ENCODE assay signal across 8 cellular contexts in genomic region chr1:145993618-145994390, GRCh38. TPM values are rescaled to one million over a fixed set of nuclear protein-coding genes. Genes with fewer than 3 reads are reported as not detected.
DNase-seq lines count a peak whose midpoint lies in the region; ATAC-seq, FAIRE-seq and TF ChIP-seq lines count a peak whose summit lies in the region.

No MANE protein-coding gene starts in this region.

- 59% methylated on average over 6 of the region's 6 CpGs for WGBS in SK-N-SH (ENCODE audit: low lambda C conversion rate)

- no peak for FAIRE-seq in kidney (lab: Jason Lieb, UNC)

- H3K4me1 ChIP-seq in SK-N-SH (ENCODE audit: control insufficient read depth in 1 of 2, insufficient read depth in 2 of 2, low read depth in 1 of 2, low read length in 1 of 2) (peaks cover 14 to 37% of the 10 kb centered on the region in 2 experiments; a peak in 3 of 4 replicates), kidney (ENCODE audit: control insufficient read depth in 1 of 2, insufficient read depth in 1 of 2, low read depth in 1 of 2, low read length in 2 of 2) (peaks cover 4 to 8% of the 10 kb centered on the region in 2 donors)

- H4K20me1 ChIP-seq in SK-N-SH (ENCODE audit: insufficient read depth) = peaks cover 38% of the 10 kb centered on the region

- H3K36me3 ChIP-seq in SK-N-SH (replicated peaks in 1 of 2; ENCODE audit: control insufficient read depth in 1 of 2, insufficient read depth in 2 of 2, low read length in 1 of 2) (peaks cover 29 to 33% of the 10 kb centered on the region in 2 experiments), kidney (ENCODE audit: control insufficient read depth in 1 of 2, insufficient read depth in 2 of 2, low read length in 2 of 2) (peaks cover 31 to 44% of the 10 kb centered on the region in 2 donors)

- H3K27ac ChIP-seq in SK-N-SH (ENCODE audit: low read depth in 2 of 2, low read length in 1 of 2) = no peak overlapping the region; a peak in 2 of 4 replicates
- peak overlapping the region; percentile 93 to 94 for H3K27ac ChIP-seq in kidney (ENCODE audit: low read depth in 2 of 2, low read length in 2 of 2)
- peak overlapping the region; percentile 99 for H3K27ac ChIP-seq in substantia nigra (ENCODE audit: low read depth, low read length, poor library complexity, severe bottlenecking)

- H3K9ac ChIP-seq in SK-N-SH = peak overlapping the region; percentile 90; the same call in 1 of the 2 replicates
- H3K9ac ChIP-seq in kidney (ENCODE audit: low read length in 2 of 2) = peak overlapping the region; percentile 88 to 98

- H3K36me3 Mint-ChIP-seq in activated naive CD4-positive, alpha-beta T cell treated with anti-CD3 and anti-CD28 coated beads, Interleukin-2, amount 50 U/mL, for 72 hours = peaks cover 44 to 48% of the 10 kb centered on the region in 2 donors

- TF ChIP-seq CTCF in SK-N-SH (IDR thresholded peaks at IDR 0.05) (no peak), kidney (IDR thresholded peaks at IDR 0.05; ENCODE audit: borderline replicate concordance, extremely low read depth, insufficient read depth) (no peak)

- no peak for ATAC-seq in SK-N-SH treated with all-trans-retinoic acid at 6 μM for 48 hours
- no peak for ATAC-seq in activated naive CD4-positive, alpha-beta T cell treated with anti-CD3 and anti-CD28 coated beads, Interleukin-2, amount 50 U/mL, for 72 hours

- intact Hi-C loops in kidney (cut with DNase I) = no loop called here

- peaks cover 36% of the 10 kb centered on the region for H3K79me2 ChIP-seq in SK-N-SH (ENCODE audit: insufficient read depth)

- H3K4me2 ChIP-seq in SK-N-SH = peak overlapping the region; percentile 86

- CTCF ChIA-PET in SK-N-SH (lab: Yijun Ruan, JAX) = interaction anchor here (1.2 to 10.6 kb wide), 4 partner anchors 16 to 149 kb away, joined by 3 to 99 read pairs (median 8); partner anchors contain the start of genes ITGA10 and NUDT17

- no peaks in the 10 kb centered on the region for H3K27me3 ChIP-seq in SK-N-SH (ENCODE audit: insufficient read depth)

- peaks cover 23% of the 10 kb centered on the region for H3F3A ChIP-seq in SK-N-SH (replicated peaks; ENCODE audit: insufficient read depth)

- no peak overlapping the region for H2AFZ ChIP-seq in SK-N-SH (ENCODE audit: low read depth)

- POLR2A ChIA-PET in SK-N-SH (lab: Yijun Ruan, JAX) = no interaction called here

- H3K9me3 ChIP-seq in SK-N-SH = no peaks in the 10 kb centered on the region
- H3K9me3 ChIP-seq in kidney (ENCODE audit: control insufficient read depth in 1 of 2, low read length in 2 of 2) = no peaks in the 10 kb centered on the region

- H3K4me3 ChIP-seq in SK-N-SH (ENCODE audit: low read depth in 2 of 2, low read length in 1 of 2) (peak overlapping the region; percentile 64 to 90), kidney (ENCODE audit: low read length in 2 of 2) (peak overlapping the region; percentile 90 to 99)

- H3K9me3 Mint-ChIP-seq in activated naive CD4-positive, alpha-beta T cell treated with anti-CD3 and anti-CD28 coated beads, Interleukin-2, amount 50 U/mL, for 72 hours = no peaks in the 10 kb centered on the region

- DNase-seq in SK-N-SH (no peak), kidney (no peak), substantia nigra (lab: John Stamatoyannopoulos, UW) (peak in 1 of 49 donors; percentile 9), ureter (ENCODE audit: low spot score) (no peak)
- DNase-seq in activated naive CD4-positive, alpha-beta T cell treated with anti-CD3 and anti-CD28 coated beads, Interleukin-2, amount 50 U/mL, for 72 hours (ENCODE audit: low spot score in 2 of 2) = no peak
- DNase-seq in effector CD8-positive, alpha-beta T cell (lab: John Stamatoyannopoulos, UW) = no peak
- DNase-seq in activated CD4-positive, alpha-beta T cell treated with anti-CD3 and anti-CD28 coated beads for 4 hours = no peak

- TF ChIP-seq EP300 in SK-N-SH (IDR thresholded peaks at IDR 0.05; ENCODE audit: borderline replicate concordance in 1 of 2, low read depth in 1 of 2, low read length in 1 of 2) = no peak

- no peaks in the 10 kb centered on the region for H3K9me2 ChIP-seq in SK-N-SH

- no peak for TF ChIP-seq RAD21 in SK-N-SH (IDR thresholded peaks at IDR 0.05; ENCODE audit: low read length)

- peak overlapping the region; percentile 96 to 99 for H3K27ac Mint-ChIP-seq in activated naive CD4-positive, alpha-beta T cell treated with anti-CD3 and anti-CD28 coated beads, Interleukin-2, amount 50 U/mL, for 72 hours

TF ChIP-seq in SK-N-SH, 30 proteins besides CTCF, POLR2A, EP300 and RAD21 (continues in another document):
- no peak for TF ChIP-seq JUND (IDR thresholded peaks at IDR 0.05)
- TF ChIP-seq POLR2AphosphoS5 (IDR thresholded peaks at IDR 0.05; ENCODE audit: low read depth, low read length) = peak; percentile 12; the same call in 1 of the 2 replicates
- no peak for TF ChIP-seq NFIC (IDR thresholded peaks at IDR 0.05; ENCODE audit: borderline replicate concordance)
- TF ChIP-seq, protein P1, sequence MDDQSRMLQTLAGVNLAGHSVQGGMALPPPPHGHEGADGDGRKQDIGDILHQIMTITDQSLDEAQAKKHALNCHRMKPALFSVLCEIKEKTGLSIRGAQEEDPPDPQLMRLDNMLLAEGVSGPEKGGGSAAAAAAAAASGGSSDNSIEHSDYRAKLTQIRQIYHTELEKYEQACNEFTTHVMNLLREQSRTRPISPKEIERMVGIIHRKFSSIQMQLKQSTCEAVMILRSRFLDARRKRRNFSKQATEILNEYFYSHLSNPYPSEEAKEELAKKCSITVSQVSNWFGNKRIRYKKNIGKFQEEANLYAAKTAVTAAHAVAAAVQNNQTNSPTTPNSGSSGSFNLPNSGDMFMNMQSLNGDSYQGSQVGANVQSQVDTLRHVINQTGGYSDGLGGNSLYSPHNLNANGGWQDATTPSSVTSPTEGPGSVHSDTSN (IDR thresholded peaks at IDR 0.05) = no peak

TF ChIP-seq in SK-N-SH treated with all-trans-retinoic acid at 6 μM for 48 hours, 23 proteins besides CTCF, POLR2A, EP300 and RAD21:
- no peak for TF ChIP-seq ZFP3 (CRISPR knock-in tag; IDR thresholded peaks at IDR 0.05)
- TF ChIP-seq, protein P2, sequence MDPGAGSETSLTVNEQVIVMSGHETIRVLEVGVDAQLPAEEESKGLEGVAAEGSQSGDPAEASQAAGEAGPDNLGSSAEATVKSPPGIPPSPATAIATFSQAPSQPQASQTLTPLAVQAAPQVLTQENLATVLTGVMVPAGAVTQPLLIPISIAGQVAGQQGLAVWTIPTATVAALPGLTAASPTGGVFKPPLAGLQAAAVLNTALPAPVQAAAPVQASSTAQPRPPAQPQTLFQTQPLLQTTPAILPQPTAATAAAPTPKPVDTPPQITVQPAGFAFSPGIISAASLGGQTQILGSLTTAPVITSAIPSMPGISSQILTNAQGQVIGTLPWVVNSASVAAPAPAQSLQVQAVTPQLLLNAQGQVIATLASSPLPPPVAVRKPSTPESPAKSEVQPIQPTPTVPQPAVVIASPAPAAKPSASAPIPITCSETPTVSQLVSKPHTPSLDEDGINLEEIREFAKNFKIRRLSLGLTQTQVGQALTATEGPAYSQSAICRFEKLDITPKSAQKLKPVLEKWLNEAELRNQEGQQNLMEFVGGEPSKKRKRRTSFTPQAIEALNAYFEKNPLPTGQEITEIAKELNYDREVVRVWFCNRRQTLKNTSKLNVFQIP (CRISPR knock-in tag; IDR thresholded peaks at IDR 0.05; ENCODE audit: borderline replicate concordance, low read depth) = no peak
- no peak for TF ChIP-seq ZNF70 (CRISPR knock-in tag; IDR thresholded peaks at IDR 0.05)
- no peak for TF ChIP-seq OSR1 (CRISPR knock-in tag; IDR thresholded peaks at IDR 0.05)
TF ChIP-seq in SK-N-SH treated with all-trans-retinoic acid at 6 μM for 48 hours: peak in this region for 0.

RNA-seq across cellular contexts. Expression of gene TXNIP, which starts 2.6 kb away (rescaled TPM):
- polyA plus RNA-seq in SK-N-SH (2012; rRNA removed) = 44.6 and 77.3 TPM in 2 replicates
- polyA plus RNA-seq in SK-N-SH (2012; cell fraction: cytosol; rRNA removed) = 60.3 and 73.3 TPM in 2 replicates
- 41.9 and 93.1 TPM in 2 replicates for polyA plus RNA-seq in SK-N-SH (2012; cell fraction: nucleus; rRNA removed)
- 100 to 1,000 TPM in 1 of 2 donors, 10 to 100 TPM in 1; 67.9 to 120 TPM for total RNA-seq in activated naive CD4-positive, alpha-beta T cell treated with anti-CD3 and anti-CD28 coated beads, Interleukin-2, amount 50 U/mL, for 72 hours
- total RNA-seq in kidney = 1,197 TPM
- polyA plus RNA-seq in kidney (ENCODE audit: insufficient read depth, low read depth, low replicate concordance) = 356 TPM
- total RNA-seq in ureter = 744 TPM

RNA-seq across cellular contexts. Expression of gene HJV, which starts 27.7 kb away (rescaled TPM):
- polyA plus RNA-seq in SK-N-SH (2012; rRNA removed) (0.05 TPM in 1 of 2 replicates, not detected in the other), kidney (ENCODE audit: insufficient read depth, low read depth, low replicate concordance) (1.3 TPM)
- polyA plus RNA-seq in SK-N-SH (2012; cell fraction: cytosol; rRNA removed) = 0.10 TPM in 1 of 2 replicates, not detected in the other
- polyA plus RNA-seq in SK-N-SH (2012; cell fraction: nucleus; rRNA removed) = not detected in 2 replicates
- not detected for total RNA-seq in activated naive CD4-positive, alpha-beta T cell treated with anti-CD3 and anti-CD28 coated beads, Interleukin-2, amount 50 U/mL, for 72 hours
- total RNA-seq in kidney (not detected), ureter (not detected)

RNA-seq across cellular contexts. Expression of gene POLR3GL, which starts 29.3 kb away (rescaled TPM):
- polyA plus RNA-seq in SK-N-SH (2012; rRNA removed) = 15.8 and 17.3 TPM in 2 replicates
- polyA plus RNA-seq in SK-N-SH (2012; cell fraction: cytosol; rRNA removed) = 18.3 and 24.3 TPM in 2 replicates
- 12.2 and 13.1 TPM in 2 replicates for polyA plus RNA-seq in SK-N-SH (2012; cell fraction: nucleus; rRNA removed)
- 10 to 100 TPM; 22.0 to 31.9 TPM for total RNA-seq in activated naive CD4-positive, alpha-beta T cell treated with anti-CD3 and anti-CD28 coated beads, Interleukin-2, amount 50 U/mL, for 72 hours
- 19.0 TPM for total RNA-seq in kidney
- 45.6 TPM for polyA plus RNA-seq in kidney (ENCODE audit: insufficient read depth, low read depth, low replicate concordance)
- total RNA-seq in ureter = 21.0 TPM

RNA-seq across cellular contexts. Expression of gene ANKRD34A, which starts 29.4 kb away (rescaled TPM):
- polyA plus RNA-seq in SK-N-SH (2012; rRNA removed) (2.6 and 3.6 TPM in 2 replicates), kidney (ENCODE audit: insufficient read depth, low read depth, low replicate concordance) (0.37 TPM)
- polyA plus RNA-seq in SK-N-SH (2012; cell fraction: cytosol; rRNA removed) = 1.7 and 2.4 TPM in 2 replicates
- polyA plus RNA-seq in SK-N-SH (2012; cell fraction: nucleus; rRNA removed) = 9.4 and 13.1 TPM in 2 replicates
- 1 to 10 TPM; 5.4 to 9.1 TPM for total RNA-seq in activated naive CD4-positive, alpha-beta T cell treated with anti-CD3 and anti-CD28 coated beads, Interleukin-2, amount 50 U/mL, for 72 hours
- total RNA-seq in kidney (0.76 TPM), ureter (0.47 TPM)

RNA-seq across cellular contexts. Expression of gene LIX1L, which starts 36.0 kb away (rescaled TPM):
- 39.1 and 39.4 TPM in 2 replicates for polyA plus RNA-seq in SK-N-SH (2012; rRNA removed)
- 46.0 and 49.7 TPM in 2 replicates for polyA plus RNA-seq in SK-N-SH (2012; cell fraction: cytosol; rRNA removed)
- 22.1 and 26.1 TPM in 2 replicates for polyA plus RNA-seq in SK-N-SH (2012; cell fraction: nucleus; rRNA removed)
- 10 to 100 TPM; 47.9 to 50.1 TPM for total RNA-seq in activated naive CD4-positive, alpha-beta T cell treated with anti-CD3 and anti-CD28 coated beads, Interleukin-2, amount 50 U/mL, for 72 hours
- 27.8 TPM for total RNA-seq in kidney
- 10.0 TPM for polyA plus RNA-seq in kidney (ENCODE audit: insufficient read depth, low read depth, low replicate concordance)
- total RNA-seq in ureter = 24.7 TPM

Comparison
In these comparisons a context has a peak if more than half of its experiments do, and no peak if none do; other contexts are left out.
1. H3K27ac ChIP-seq: peak in kidney (2 of 2) and substantia nigra (single experiment); none in SK-N-SH (0 of 2).